Comparison of ENCODE assay signal across 1 cellular context in genomic region chr11:34105957-34106504, GRCh38.
TF ChIP-seq lines count a peak whose summit lies in the region.

No MANE protein-coding gene starts in this region.

TF ChIP-seq in HCT116, 20 proteins besides CTCF, POLR2A, EP300 and RAD21 (continued from another document):
- TF ChIP-seq REST (IDR thresholded peaks at IDR 0.05; ENCODE audit: low read depth) = no peak
TF ChIP-seq in HCT116: peak in this region for 0.
